Comparison of ENCODE assay signal across 14 cellular contexts in genomic region chr20:4811257-4811656, GRCh38.
A peak's percentile ranks its signal among the peaks of the same experiment; 100 is the strongest.
DNase-seq lines count a peak whose midpoint lies in the region; ATAC-seq and TF ChIP-seq lines count a peak whose summit lies in the region.
"Had no signal": no experiment of that assay in that cellular context is flagged by ENCODE, and none has a peak within 500 bp of the region (broad histone marks: within the 10 kb centered on the region; RNA-seq: fewer than 3 reads in every experiment).

No MANE protein-coding gene starts in this region.

- intact Hi-C loops in dendritic cell treated with granulocyte-macrophage colony-stimulating factor and Interleukin-4, amounts not matched to agents 40 ng/mL and 50 ng/mL, for 4 days (cut with micrococcal nuclease), result loop anchor here (5.0 to 10.0 kb wide), 2 partner anchors 36 to 274 kb away; no protein-coding TSS in a partner anchor

- no peaks in the 10 kb centered on the region for H3K9me3 Mint-ChIP-seq in T-helper 1 cell treated with Interleukin-12 subunit alpha and Interleukin-12 subunit beta and Interleukin-4 antibody, amounts not matched to agents 30 μg/mL and 1 μg/mL, for 36 hours
- H3K9me3 Mint-ChIP-seq in dendritic cell treated with granulocyte-macrophage colony-stimulating factor and Interleukin-4, amounts not matched to agents 40 ng/mL and 50 ng/mL, for 4 days, result no peaks in the 10 kb centered on the region
- H3K9me3 Mint-ChIP-seq in stimulated activated effector memory CD8-positive, alpha-beta T cell treated with anti-CD3 and anti-CD28 coated beads, Interleukin-12 subunit alpha, Interleukin-12 subunit beta, amount 100 ng/mL, for 72 hours, result no peaks in the 10 kb centered on the region
- H3K9me3 Mint-ChIP-seq: nephron progenitor cell, WTC11 had no signal

- H3K36me3 Mint-ChIP-seq in T-helper 1 cell treated with Interleukin-12 subunit alpha and Interleukin-12 subunit beta and Interleukin-4 antibody, amounts not matched to agents 30 μg/mL and 1 μg/mL, for 36 hours (ENCODE audit: low read depth), result peaks cover 40% of the 10 kb centered on the region
- H3K36me3 Mint-ChIP-seq in dendritic cell treated with granulocyte-macrophage colony-stimulating factor and Interleukin-4, amounts not matched to agents 40 ng/mL and 50 ng/mL, for 4 days (ENCODE audit: low read depth), result peaks cover 91% of the 10 kb centered on the region
- peaks cover 57% of the 10 kb centered on the region for H3K36me3 Mint-ChIP-seq in stimulated activated effector memory CD8-positive, alpha-beta T cell treated with anti-CD3 and anti-CD28 coated beads, Interleukin-12 subunit alpha, Interleukin-12 subunit beta, amount 100 ng/mL, for 72 hours
- H3K36me3 Mint-ChIP-seq: WTC11 had no signal

- peak overlapping the region; percentile 97 for H3K27ac Mint-ChIP-seq in T-helper 1 cell treated with Interleukin-12 subunit alpha and Interleukin-12 subunit beta and Interleukin-4 antibody, amounts not matched to agents 30 μg/mL and 1 μg/mL, for 36 hours
- H3K27ac Mint-ChIP-seq in dendritic cell treated with granulocyte-macrophage colony-stimulating factor and Interleukin-4, amounts not matched to agents 40 ng/mL and 50 ng/mL, for 4 days, result peak overlapping the region; percentile 100
- H3K27ac Mint-ChIP-seq in stimulated activated effector memory CD8-positive, alpha-beta T cell treated with anti-CD3 and anti-CD28 coated beads, Interleukin-12 subunit alpha, Interleukin-12 subunit beta, amount 100 ng/mL, for 72 hours, result peak overlapping the region; percentile 100
- H3K27ac Mint-ChIP-seq: nephron progenitor cell had no signal

- peaks cover 92% of the 10 kb centered on the region for H3K79me2 ChIP-seq in OCI-LY3 (ENCODE audit: low read length)

- H3K4me2 ChIP-seq in OCI-LY3 (ENCODE audit: low read length), result peak overlapping the region; percentile 94

- H3K4me1 Mint-ChIP-seq in T-helper 1 cell treated with Interleukin-12 subunit alpha and Interleukin-12 subunit beta and Interleukin-4 antibody, amounts not matched to agents 30 μg/mL and 1 μg/mL, for 36 hours (ENCODE audit: low read depth), result peaks cover 62% of the 10 kb centered on the region
- H3K4me1 Mint-ChIP-seq in dendritic cell treated with granulocyte-macrophage colony-stimulating factor and Interleukin-4, amounts not matched to agents 40 ng/mL and 50 ng/mL, for 4 days (ENCODE audit: low read depth), result peaks cover 99% of the 10 kb centered on the region
- H3K4me1 Mint-ChIP-seq in stimulated activated effector memory CD8-positive, alpha-beta T cell treated with anti-CD3 and anti-CD28 coated beads, Interleukin-12 subunit alpha, Interleukin-12 subunit beta, amount 100 ng/mL, for 72 hours, result peaks cover 85% of the 10 kb centered on the region

- H3K27me3 Mint-ChIP-seq in T-helper 1 cell treated with Interleukin-12 subunit alpha and Interleukin-12 subunit beta and Interleukin-4 antibody, amounts not matched to agents 30 μg/mL and 1 μg/mL, for 36 hours (ENCODE audit: low read depth), result no peaks in the 10 kb centered on the region
- H3K27me3 Mint-ChIP-seq in dendritic cell treated with granulocyte-macrophage colony-stimulating factor and Interleukin-4, amounts not matched to agents 40 ng/mL and 50 ng/mL, for 4 days, result no peaks in the 10 kb centered on the region

- H4K20me1 ChIP-seq in OCI-LY3 (ENCODE audit: insufficient read depth, low read length), result peaks cover 53% of the 10 kb centered on the region

- peaks cover 80% of the 10 kb centered on the region for H3K36me3 ChIP-seq in OCI-LY3 (replicated peaks; ENCODE audit: low read depth, low read length)
- H3K36me3 ChIP-seq: cardiac muscle cell had no signal

- no peak for ATAC-seq in stimulated activated effector memory CD8-positive, alpha-beta T cell treated with anti-CD3 and anti-CD28 coated beads, Interleukin-12 subunit alpha, Interleukin-12 subunit beta, amount 100 ng/mL, for 72 hours
- ATAC-seq in HG02970 (IDR thresholded peaks at IDR 0.05; ENCODE audit: low FRiP score, unreplicated experiment), result no peak
- ATAC-seq: WTC11 had no signal

- no peak for DNase-seq in T-helper 1 cell
- no peak for DNase-seq in stimulated activated effector memory CD8-positive, alpha-beta T cell treated with anti-CD3 and anti-CD28 coated beads, Interleukin-12 subunit alpha, Interleukin-12 subunit beta, amount 100 ng/mL, for 72 hours (ENCODE audit: low spot score in 2 of 2)
- DNase-seq in iPS-NIHi11 (ENCODE audit: low spot score), result no peak
- no peak for DNase-seq in OCI-M1 (lab: John Stamatoyannopoulos, UW)
- DNase-seq: DMS 273 treated with DMSO at 0.1 percent for 48 hours, glutamatergic neuron, NCI-H2081 treated with DMSO at 0.1 percent for 48 hours, nephron progenitor cell had no signal

- H2AFZ ChIP-seq in OCI-LY3 (ENCODE audit: low read depth, low read length), result no peak overlapping the region

- H3K9me3 ChIP-seq in OCI-LY3 (ENCODE audit: insufficient read depth, low read length), result no peaks in the 10 kb centered on the region

- H3K4me1 ChIP-seq in OCI-LY3 (ENCODE audit: low read length), result peaks cover 97% of the 10 kb centered on the region

- H3K4me3 Mint-ChIP-seq in T-helper 1 cell treated with Interleukin-12 subunit alpha and Interleukin-12 subunit beta and Interleukin-4 antibody, amounts not matched to agents 30 μg/mL and 1 μg/mL, for 36 hours, result peak overlapping the region; percentile 91
- H3K4me3 Mint-ChIP-seq in dendritic cell treated with granulocyte-macrophage colony-stimulating factor and Interleukin-4, amounts not matched to agents 40 ng/mL and 50 ng/mL, for 4 days, result no peak overlapping the region
- peak overlapping the region; percentile 95 for H3K4me3 Mint-ChIP-seq in stimulated activated effector memory CD8-positive, alpha-beta T cell treated with anti-CD3 and anti-CD28 coated beads, Interleukin-12 subunit alpha, Interleukin-12 subunit beta, amount 100 ng/mL, for 72 hours
- H3K4me3 Mint-ChIP-seq: nephron progenitor cell, WTC11 had no signal

- no peaks in the 10 kb centered on the region for H3K27me3 ChIP-seq in OCI-LY3 (ENCODE audit: low read depth, low read length)
- H3K27me3 ChIP-seq: cardiac muscle cell had no signal

- H3K9ac ChIP-seq in OCI-LY3 (ENCODE audit: low read length), result peak overlapping the region; percentile 97

- H3K27ac ChIP-seq in OCI-LY3 (ENCODE audit: low read length), result peak overlapping the region; percentile 95
- H3K27ac ChIP-seq: cardiac muscle cell had no signal

- TF ChIP-seq CTCF in OCI-LY3 (IDR thresholded peaks at IDR 0.05; ENCODE audit: low read depth, low read length), result no peak

- peak overlapping the region; percentile 77 for H3K4me3 ChIP-seq in OCI-LY3 (ENCODE audit: low read length)
- H3K4me3 ChIP-seq: cardiac muscle cell had no signal
